Comparison of ENCODE assay signal across 22 cellular contexts in the genomic region with DNA sequence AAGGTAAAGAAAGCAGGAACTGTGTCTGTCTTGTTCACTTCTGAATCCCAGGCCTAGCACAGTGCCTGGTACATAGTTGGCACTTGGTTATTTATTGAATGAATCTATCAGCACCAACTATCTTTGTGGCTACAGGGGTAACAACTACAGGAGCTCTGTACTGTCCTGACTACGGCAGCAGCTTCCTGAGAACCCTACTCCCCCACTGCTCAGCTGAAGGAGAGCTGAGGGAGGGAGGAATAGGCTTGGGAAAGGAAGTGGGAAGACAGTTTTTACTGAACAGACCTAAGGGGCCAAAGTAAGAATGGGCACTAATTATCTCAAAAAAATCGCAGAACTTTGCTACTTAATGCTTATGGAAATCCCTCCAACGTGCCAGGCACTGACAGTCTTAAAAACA.
DNase-seq lines count a peak whose midpoint lies in the region; ATAC-seq, FAIRE-seq and TF ChIP-seq lines count a peak whose summit lies in the region.
"Had no signal": no experiment of that assay in that cellular context is flagged by ENCODE, and none has a peak within 500 bp of the region (broad histone marks: within the 10 kb centered on the region; RNA-seq: fewer than 3 reads in every experiment).

No MANE protein-coding gene starts in this region.

- H3K27me3 ChIP-seq in right lobe of liver (no peaks in the 10 kb centered on the region), HepG2 (ENCODE audit: control insufficient read depth in 1 of 2, insufficient read depth in 2 of 2, low read length in 2 of 2) (no peaks in the 10 kb centered on the region), H7 (ENCODE audit: control insufficient read depth, insufficient read depth, low read length) (no peaks in the 10 kb centered on the region), H1 (replicated peaks in 1 of 4; ENCODE audit: control insufficient read depth in 3 of 4, extremely low read depth in 1 of 4, insufficient read depth in 3 of 4, low read length in 3 of 4) (no peaks in the 10 kb centered on the region)
- H3K27me3 ChIP-seq: BLaER1 had no signal

- no peaks in the 10 kb centered on the region for H3K4me1 Mint-ChIP-seq in activated CD4-positive, alpha-beta memory T cell treated with anti-CD3 and anti-CD28 coated beads, Interleukin-2, amount 10 ng/mL, durations not matched to agents 7 days and 5 days
- H3K4me1 Mint-ChIP-seq: B cell had no signal

- intact Hi-C loops in right lobe of liver (cut with DNase I) (no loop called here), HepG2 (cut with micrococcal nuclease; ENCODE audit: unreplicated experiment) (no loop called here)

- no TSS peak for BruUV-seq in HepG2 (replicated peaks; lab: Mats Ljungman, UMichigan)

- H3K36me3 ChIP-seq in right lobe of liver (no peaks in the 10 kb centered on the region), HepG2 (replicated peaks in 1 of 2; ENCODE audit: control insufficient read depth in 1 of 2, insufficient read depth in 2 of 2, low read length in 2 of 2) (no peaks in the 10 kb centered on the region), H7 (replicated peaks; ENCODE audit: control insufficient read depth, insufficient read depth, low read length) (no peaks in the 10 kb centered on the region), H1 (ENCODE audit: control insufficient read depth in 2 of 4, insufficient read depth in 4 of 4, low read length in 3 of 4) (no peaks in the 10 kb centered on the region)
- H3K36me3 ChIP-seq: BLaER1 had no signal

- in situ Hi-C loops in HepG2 (cut with HindIII; ENCODE audit: extremely low pct_ligation_motif_present, low pct_unique_long_range_greater_than_20kb), result no loop called here

- H3K27ac Mint-ChIP-seq in activated CD4-positive, alpha-beta memory T cell treated with anti-CD3 and anti-CD28 coated beads, Interleukin-2, amount 10 ng/mL, durations not matched to agents 7 days and 5 days, result no peak overlapping the region
- H3K27ac Mint-ChIP-seq: B cell; CD4-positive, CD25-positive, alpha-beta regulatory T cell had no signal

- H3K27ac ChIP-seq in right lobe of liver, result peak overlapping the region in 2 of 3 donors; percentile 71 to 76
- no peak overlapping the region for H3K27ac ChIP-seq in HepG2 (ENCODE audit: extremely low read length, insufficient read depth, low read length)
- no peak overlapping the region for H3K27ac ChIP-seq in H1 (ENCODE audit: low read depth, low read length)
- H3K27ac ChIP-seq: 22Rv1, BLaER1, C4-2B, GM23248 had no signal

- no peak overlapping the region for H4K8ac ChIP-seq in H1 (ENCODE audit: extremely low read depth, insufficient read depth, low read length)

- no peak for DNase-seq in right lobe of liver
- DNase-seq in HepG2 (ENCODE audit: low spot score), result no peak
- peak; percentile 14 for DNase-seq in H7
- DNase-seq in H1 (ENCODE audit: low read depth in 1 of 2, low spot score in 2 of 2), result no peak
- DNase-seq in activated CD8-positive, alpha-beta memory T cell treated with anti-CD3 and anti-CD28 coated beads, Interleukin-2, amount 50 U/mL, for 4 hours, result no peak
- DNase-seq in activated CD4-positive, alpha-beta memory T cell treated with anti-CD3 and anti-CD28 coated beads, Interleukin-2, amount 10 ng/mL, durations not matched to agents 7 days and 5 days, result no peak
- DNase-seq in NK-92 (lab: John Stamatoyannopoulos, UW; ENCODE audit: unreplicated experiment), result no peak
- DNase-seq: Calu3; CD4-positive, CD25-positive, alpha-beta regulatory T cell; CD8-positive, alpha-beta memory T cell; DMS53; DMS79 treated with DMSO at 0.1 percent for 48 hours; GF-D8; GM23248; HCEC 1CT had no signal

- H3K9me3 Mint-ChIP-seq in activated CD4-positive, alpha-beta memory T cell treated with anti-CD3 and anti-CD28 coated beads, Interleukin-2, amount 10 ng/mL, durations not matched to agents 7 days and 5 days, result peaks cover 11% of the 10 kb centered on the region

- H3K4ac ChIP-seq in H1 (replicated peaks; ENCODE audit: insufficient read length, low read depth, low read length), result no peak overlapping the region

- TF ChIP-seq POLR2A in right lobe of liver (IDR thresholded peaks at IDR 0.05) (no peak), HepG2 (IDR thresholded peaks at IDR 0.05; ENCODE audit: insufficient read depth in 1 of 2, low read depth in 2 of 2, low read length in 2 of 2) (no peak), H1 (IDR thresholded peaks at IDR 0.05; ENCODE audit: control extremely low read depth in 1 of 2, low read depth in 2 of 2, low read length in 2 of 2) (no peak)

- H2BK5ac ChIP-seq in H1 (ENCODE audit: low read depth, low read length), result no peak overlapping the region

- H4K5ac ChIP-seq in H1 (ENCODE audit: insufficient read length, low read depth, low read length), result no peak overlapping the region

- H3K4me1 ChIP-seq in right lobe of liver (peaks cover 0 to 19% (median 3%) of the 10 kb centered on the region in 4 donors), HepG2 (ENCODE audit: insufficient read depth, low read length) (peaks cover 14% of the 10 kb centered on the region), H1 (replicated peaks in 1 of 4; ENCODE audit: control insufficient read depth in 3 of 4, insufficient read depth in 4 of 4, low read length in 3 of 4) (0 out of 7 replicates have a peak, but pooled peaks cover 0 to 4% (median 0%) of the 10 kb centered on the region in 4 experiments)
- H3K4me1 ChIP-seq: BLaER1 had no signal

- H3K23me2 ChIP-seq in H1 (ENCODE audit: low read depth, low read length), result no peaks in the 10 kb centered on the region; the same call in 1 of the 2 replicates

- no peaks in the 10 kb centered on the region for H3K79me1 ChIP-seq in H1 (ENCODE audit: low read depth, low read length)

- H4K20me1 ChIP-seq in HepG2 (ENCODE audit: insufficient read depth, low read length), result no peaks in the 10 kb centered on the region
- H4K20me1 ChIP-seq in H1 (replicated peaks in 1 of 2; ENCODE audit: control insufficient read depth in 1 of 2, insufficient read depth in 2 of 2, low read length in 2 of 2), result no peaks in the 10 kb centered on the region
- H4K20me1 ChIP-seq: BLaER1 had no signal

- CTCF ChIA-PET in HepG2 (lab: Yijun Ruan, JAX; ENCODE audit: low intra/inter-chr PET ratio, low total read pairs) (no interaction called here), H1 (lab: Charles Lee; ENCODE audit: partially characterized antibody) (interaction anchor here (0.6 to 1.4 kb wide), 2 partner anchors 30 to 215 kb away, joined by 3 read pairs; no protein-coding TSS in a partner anchor)
- CTCF ChIA-PET in activated CD4-positive, alpha-beta memory T cell treated with anti-CD3 and anti-CD28 coated beads, Interleukin-2, amount 10 ng/mL, durations not matched to agents 7 days and 5 days (lab: Charles Lee), result no interaction called here

- no peak overlapping the region for H2BK20ac ChIP-seq in H1 (ENCODE audit: low read length)

- H2AFZ ChIP-seq in HepG2 (ENCODE audit: low read length) (no peak overlapping the region), H1 (ENCODE audit: low read length) (no peak overlapping the region)
- H2AFZ ChIP-seq: GM23248 had no signal

- H3K79me2 ChIP-seq in HepG2 (ENCODE audit: insufficient read depth, low read length) (no peaks in the 10 kb centered on the region), H1 (ENCODE audit: control insufficient read depth in 1 of 2, insufficient read depth in 2 of 2, low read length in 2 of 2) (no peaks in the 10 kb centered on the region)

- ATAC-seq in right lobe of liver, result no peak
- ATAC-seq in HepG2, result no peak

- H3K27me3 Mint-ChIP-seq in activated CD4-positive, alpha-beta memory T cell treated with anti-CD3 and anti-CD28 coated beads, Interleukin-2, amount 10 ng/mL, durations not matched to agents 7 days and 5 days, result peaks cover 4% of the 10 kb centered on the region

- TF ChIP-seq RAD21 in HepG2 (CRISPR knock-in tag; IDR thresholded peaks at IDR 0.05), result no peak
- no peak for TF ChIP-seq RAD21 in H1 (IDR thresholded peaks at IDR 0.05 in 1 of 2, conservative IDR thresholded peaks at IDR 0.05 in 1 of 2; ENCODE audit: low read depth in 2 of 2, low read length in 2 of 2)

- TF ChIP-seq CTCF in right lobe of liver (IDR thresholded peaks at IDR 0.05) (no peak), HepG2 (CRISPR knock-in tag; IDR thresholded peaks at IDR 0.05) (no peak), H1 (IDR thresholded peaks at IDR 0.05; ENCODE audit: control extremely low read depth in 1 of 3, insufficient read depth in 1 of 3, low read depth in 1 of 3, low read length in 3 of 3) (no peak)

- H4K91ac ChIP-seq in H1 (replicated peaks; ENCODE audit: insufficient read length, low read length), result no peak overlapping the region

- no peak for FAIRE-seq in HepG2 (lab: Jason Lieb, UNC)
- no peak for FAIRE-seq in H1 (lab: Jason Lieb, UNC)
- FAIRE-seq: GM12891, GM18507, H54 had no signal

- H3K56ac ChIP-seq in H1 (replicated peaks; ENCODE audit: insufficient read length, low read depth, low read length), result no peak overlapping the region

- H3K4me3 Mint-ChIP-seq in activated CD4-positive, alpha-beta memory T cell treated with anti-CD3 and anti-CD28 coated beads, Interleukin-2, amount 10 ng/mL, durations not matched to agents 7 days and 5 days, result no peak overlapping the region
- H3K4me3 Mint-ChIP-seq: B cell; CD4-positive, CD25-positive, alpha-beta regulatory T cell; CD8-positive, alpha-beta memory T cell had no signal

- no peak overlapping the region for H3K23ac ChIP-seq in H1 (ENCODE audit: insufficient read length)

- H3K4me2 ChIP-seq in HepG2 (ENCODE audit: low read depth, low read length) (no peak overlapping the region), H1 (ENCODE audit: insufficient read depth in 1 of 2, low read depth in 2 of 2, low read length in 2 of 2) (no peak overlapping the region)
- H3K4me2 ChIP-seq: BLaER1 had no signal

- no peak overlapping the region for H2BK12ac ChIP-seq in H1 (ENCODE audit: low read depth, low read length)

- no peak overlapping the region for H2AK5ac ChIP-seq in H1 (ENCODE audit: low read depth, low read length)

- H3K4me3 ChIP-seq in right lobe of liver (no peak overlapping the region), HepG2 (replicated peaks in 1 of 3; ENCODE audit: insufficient read depth in 1 of 3, low read depth in 2 of 3, low read length in 3 of 3) (no peak overlapping the region), H7 (ENCODE audit: insufficient read depth, low read depth, low read length) (no peak overlapping the region), H1 (ENCODE audit: extremely low read depth in 1 of 4, insufficient read depth in 2 of 4, low read depth in 3 of 4, low read length in 4 of 4) (no peak overlapping the region)
- H3K4me3 ChIP-seq: BLaER1, GM23248 had no signal

- TF ChIP-seq EP300 in HepG2 (IDR thresholded peaks at IDR 0.05; ENCODE audit: low read depth in 2 of 2, low read length in 2 of 2), result no peak
- no peak for TF ChIP-seq EP300 in HepG2 (CRISPR knock-in tag; IDR thresholded peaks at IDR 0.05; ENCODE audit: borderline replicate concordance)
- no peak for TF ChIP-seq EP300 in H1 (IDR thresholded peaks at IDR 0.05; ENCODE audit: borderline replicate concordance in 1 of 2, low read depth in 2 of 2, low read length in 2 of 2)

- H3K9ac ChIP-seq in HepG2 (ENCODE audit: insufficient read depth, low read depth, low read length) (no peak overlapping the region), H1 (replicated peaks in 1 of 4; ENCODE audit: extremely low read depth in 1 of 4, low read depth in 3 of 4, low read length in 3 of 4) (no peak overlapping the region)
- H3K9ac ChIP-seq: BLaER1, GM23248 had no signal

- 0 out of 2 replicates have a peak overlapping the region, but pooled peaks have one; percentile 5 for H2BK15ac ChIP-seq in H1 (ENCODE audit: low read length)

- peaks cover under 1% of the 10 kb centered on the region for H3K36me3 Mint-ChIP-seq in activated CD4-positive, alpha-beta memory T cell treated with anti-CD3 and anti-CD28 coated beads, Interleukin-2, amount 10 ng/mL, durations not matched to agents 7 days and 5 days (ENCODE audit: low read depth)
- H3K36me3 Mint-ChIP-seq: CD4-positive, CD25-positive, alpha-beta regulatory T cell had no signal

- H3K18ac ChIP-seq in H1 (ENCODE audit: extremely low read depth, low read length), result no peak overlapping the region

- 81% methylated on average over 3 of the region's 3 CpGs for WGBS in right lobe of liver (ENCODE audit: insufficient coverage, low coverage, low lambda C conversion rate, missing lambda C conversion rate)
- 16% methylated on average over 3 of the region's 3 CpGs for WGBS in HepG2 (ENCODE audit: low lambda C conversion rate)
- WGBS in H1 (ENCODE audit: extremely low coverage in 1 of 2, insufficient coverage in 1 of 2, insufficient read length in 1 of 2, insufficient replicate concordance in 2 of 2, low coverage in 1 of 2, low lambda C conversion rate in 2 of 2, missing lambda C conversion rate in 1 of 2), 2 experiments, result 93% methylated on average over 3 of the region's 3 CpGs; no CpG with 5 or more reads in 1 of the 2 experiments

- POLR2A ChIA-PET in HepG2 (lab: Yijun Ruan, JAX), result no interaction called here
- POLR2A ChIA-PET in H1 (lab: Charles Lee; ENCODE audit: partially characterized antibody), result no interaction called here
- POLR2A ChIA-PET in activated CD4-positive, alpha-beta memory T cell treated with anti-CD3 and anti-CD28 coated beads, Interleukin-2, amount 10 ng/mL, durations not matched to agents 7 days and 5 days (lab: Charles Lee), result no interaction called here

- H3K9me3 ChIP-seq in right lobe of liver (no peaks in the 10 kb centered on the region), HepG2 (ENCODE audit: low read length) (no peaks in the 10 kb centered on the region), H1 (ENCODE audit: insufficient read depth in 2 of 2, low read depth in 1 of 2, low read length in 1 of 2) (peaks cover 0 to 5% of the 10 kb centered on the region in 2 experiments; a peak in 2 of 4 replicates)

- no peak overlapping the region for H2BK120ac ChIP-seq in H1 (replicated peaks; ENCODE audit: low read depth, low read length)

- H3K14ac ChIP-seq in H1 (ENCODE audit: insufficient read length), result no peak overlapping the region

Comparison
In these comparisons a context has a peak if more than half of its experiments do, and no peak if none do; other contexts are left out.
1. H3K27ac ChIP-seq: peak in right lobe of liver (2 of 3); none in HepG2 (single experiment) and H1 (single experiment).